Comparison of ENCODE assay signal across 2 cellular contexts in the genomic region with DNA sequence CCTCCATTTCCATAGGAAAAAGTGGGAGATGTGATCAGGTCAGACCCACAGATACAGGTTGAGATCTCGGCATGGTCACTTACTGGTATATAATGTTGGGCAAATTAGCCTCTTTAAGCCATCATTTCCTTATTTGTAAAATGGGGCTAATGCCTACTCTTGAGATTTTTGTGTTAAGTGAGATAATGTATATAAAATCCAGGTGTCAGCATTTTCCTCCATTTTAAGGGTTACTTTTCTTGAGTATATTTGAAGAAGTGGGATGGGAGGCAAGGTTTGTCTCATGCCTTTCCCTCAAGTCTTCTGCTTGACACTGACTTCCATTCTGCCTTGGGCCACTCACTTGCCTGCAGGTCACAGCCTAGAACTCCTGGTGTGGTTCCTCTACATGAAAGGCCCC.
TF ChIP-seq lines count a peak whose summit lies in the region.

No MANE protein-coding gene starts in this region.

TF ChIP-seq in A549, 52 proteins besides CTCF, POLR2A, EP300 and RAD21:
- peak; percentile 90 for TF ChIP-seq MAFK (IDR thresholded peaks at IDR 0.05; ENCODE audit: partially characterized antibody)
- TF ChIP-seq GATA3 (IDR thresholded peaks at IDR 0.05; ENCODE audit: borderline replicate concordance), result no peak

TF ChIP-seq in K562, 482 proteins besides CTCF, POLR2A, EP300 and RAD21:
- TF ChIP-seq MAFF (IDR thresholded peaks at IDR 0.05; ENCODE audit: low read length) (peak; percentile 71; the same call in 1 of the 2 replicates), XRCC4 (IDR thresholded peaks at IDR 0.05; ENCODE audit: extremely low read depth, insufficient read depth, insufficient read length) (no peak), NCOA4 (IDR thresholded peaks at IDR 0.05; ENCODE audit: partially characterized antibody) (no peak), C11orf30 (IDR thresholded peaks at IDR 0.05; ENCODE audit: low read depth) (peak; percentile 78), TAF1 (IDR thresholded peaks at IDR 0.05; ENCODE audit: control insufficient read depth, extremely low read depth, insufficient read depth, low read length, severe bottlenecking) (no peak), MAFG (tag; conservative IDR thresholded peaks at IDR 0.05) (peak; percentile 61), RFX7 (CRISPR knock-in tag; IDR thresholded peaks at IDR 0.05) (no peak), ZNF316 (IDR thresholded peaks at IDR 0.05) (peak; percentile 87), POLR2AphosphoS5 (IDR thresholded peaks at IDR 0.05; ENCODE audit: control insufficient read depth, insufficient read depth, low read depth, low read length) (no peak), MAFK (IDR thresholded peaks at IDR 0.05; ENCODE audit: low read length) (peak; percentile 52; the same call in 1 of the 2 replicates)
- TF ChIP-seq, protein P1, sequence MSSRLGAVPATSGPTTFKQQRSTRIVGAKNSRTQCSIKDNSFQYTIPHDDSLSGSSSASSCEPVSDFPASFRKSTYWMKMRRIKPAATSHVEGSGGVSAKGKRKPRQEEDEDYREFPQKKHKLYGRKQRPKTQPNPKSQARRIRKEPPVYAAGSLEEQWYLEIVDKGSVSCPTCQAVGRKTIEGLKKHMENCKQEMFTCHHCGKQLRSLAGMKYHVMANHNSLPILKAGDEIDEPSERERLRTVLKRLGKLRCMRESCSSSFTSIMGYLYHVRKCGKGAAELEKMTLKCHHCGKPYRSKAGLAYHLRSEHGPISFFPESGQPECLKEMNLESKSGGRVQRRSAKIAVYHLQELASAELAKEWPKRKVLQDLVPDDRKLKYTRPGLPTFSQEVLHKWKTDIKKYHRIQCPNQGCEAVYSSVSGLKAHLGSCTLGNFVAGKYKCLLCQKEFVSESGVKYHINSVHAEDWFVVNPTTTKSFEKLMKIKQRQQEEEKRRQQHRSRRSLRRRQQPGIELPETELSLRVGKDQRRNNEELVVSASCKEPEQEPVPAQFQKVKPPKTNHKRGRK (tag; IDR thresholded peaks at IDR 0.05), result no peak
